In genomic region chr18:58496937-58497336, GRCh38 we compare ENCODE assay signal across 12 cellular contexts.
DNase-seq lines count a peak whose midpoint lies in the region; ATAC-seq and TF ChIP-seq lines count a peak whose summit lies in the region.
"Had no signal": no experiment of that assay in that cellular context is flagged by ENCODE, and none has a peak within 500 bp of the region (broad histone marks: within the 10 kb centered on the region; RNA-seq: fewer than 3 reads in every experiment).

No MANE protein-coding gene starts in this region.

- POLR2A ChIA-PET in AG04449 (lab: Yijun Ruan, JAX): no interaction called here

- ATAC-seq in GM18873 (IDR thresholded peaks at IDR 0.05; ENCODE audit: low FRiP score, unreplicated experiment): no peak
- no peak for ATAC-seq in GM18867 (IDR thresholded peaks at IDR 0.05; ENCODE audit: unreplicated experiment)

- H3K4me3 ChIP-seq in AG04449 (ENCODE audit: low read depth, low read length): no peak overlapping the region
- H3K4me3 ChIP-seq in fibroblast of mammary gland (ENCODE audit: control insufficient read depth, low read depth, low read length): no peak overlapping the region
- H3K4me3 ChIP-seq: skin epidermis had no signal

- CTCF ChIA-PET in AG04449 (lab: Yijun Ruan, JAX): interaction anchor here (0.9 to 3.9 kb wide), 8 partner anchors 8 to 453 kb away, joined by 3 to 40 read pairs (median 4); partner anchors contain the start of gene NEDD4L

- DNase-seq in AG04449 (ENCODE audit: low read depth, low spot score) (no peak), GM13977 (ENCODE audit: low spot score) (no peak), NCI-H748 treated with DMSO at 0.1 percent for 48 hours (lab: John Stamatoyannopoulos, UW) (peak; percentile 24), fibroblast of mammary gland (ENCODE audit: low read depth) (peak; percentile 16), islet precursor cell (no peak), cerebellum (ENCODE audit: low spot score) (no peak)
- DNase-seq: activated B cell treated with CpG ODN at 0.5 μM for 24 hours, anterior cingulate cortex, NCI-H1092 had no signal

- in situ Hi-C loops in GM13977 (cut with MboI; ENCODE audit: low pct_unique_long_range_greater_than_20kb, low sequenced_read_pairs, unreplicated experiment): no loop called here

- peak; percentile 10 for TF ChIP-seq CTCF in AG04449 (IDR thresholded peaks at IDR 0.05; ENCODE audit: insufficient read depth, low read length, missing control alignments)
- TF ChIP-seq CTCF in GM13977 (IDR thresholded peaks at IDR 0.05; ENCODE audit: extremely low read depth, insufficient read depth, missing control alignments): peak; percentile 22
- peak; percentile 37 for TF ChIP-seq CTCF in fibroblast of mammary gland (conservative IDR thresholded peaks at IDR 0.05; ENCODE audit: control insufficient read depth, insufficient read depth, low read depth, low read length)

Comparison
In these comparisons a context has a peak if more than half of its experiments do, and no peak if none do; other contexts are left out.
1. DNase-seq: peak in NCI-H748 treated with DMSO at 0.1 percent for 48 hours (single experiment) and fibroblast of mammary gland (single experiment); none in AG04449 (single experiment), GM13977 (single experiment), islet precursor cell (single experiment) and cerebellum (single experiment).
2. Peak in every context shown above with its lines, with median percentiles within 50 percentile points of each other: CTCF ChIP-seq.